ENCODE assay signal across 26 cellular contexts in genomic region chr3:123300056-123300455, GRCh38.
DNase-seq lines count a peak whose midpoint lies in the region; ATAC-seq, FAIRE-seq and TF ChIP-seq lines count a peak whose summit lies in the region.
"Had no signal": no experiment of that assay in that cellular context is flagged by ENCODE, and none has a peak within 500 bp of the region (broad histone marks: within the 10 kb centered on the region; RNA-seq: fewer than 3 reads in every experiment).

No MANE protein-coding gene starts in this region.

- H3K79me2 ChIP-seq in HepG2 (ENCODE audit: insufficient read depth, low read length) (no peaks in the 10 kb centered on the region), osteoblast (ENCODE audit: insufficient read depth, low read length) (no peaks in the 10 kb centered on the region)

- intact Hi-C loops in natural killer cell (cut with micrococcal nuclease): no loop called here
- intact Hi-C loops in HepG2 (cut with micrococcal nuclease; ENCODE audit: unreplicated experiment): no loop called here

- H3K4me3 ChIP-seq in HepG2 (replicated peaks in 1 of 3; ENCODE audit: insufficient read depth in 1 of 3, low read depth in 2 of 3, low read length in 3 of 3) (no peak overlapping the region), osteoblast (ENCODE audit: insufficient read depth, low read length) (no peak overlapping the region)
- H3K4me3 ChIP-seq: GM12878, GM23338 had no signal

- peaks cover 0 to 6% of the 10 kb centered on the region in 2 donors for H3K27me3 Mint-ChIP-seq in natural killer cell treated with Interleukin-12 subunit alpha and Interleukin-12 subunit beta and Interleukin-15 and Interleukin-18, amount 100 ng/mL, for 72 hours
- peaks cover 3 to 6% of the 10 kb centered on the region in 2 donors for H3K27me3 Mint-ChIP-seq in natural killer cell (ENCODE audit: low read depth in 2 of 2)
- H3K27me3 Mint-ChIP-seq: CD4-positive, CD25-positive, alpha-beta regulatory T cell had no signal

- H3K9me3 ChIP-seq in HepG2 (ENCODE audit: low read length): no peaks in the 10 kb centered on the region
- no peaks in the 10 kb centered on the region for H3K9me3 ChIP-seq in osteoblast (ENCODE audit: low read depth, low read length)

- H3K27me3 ChIP-seq in HepG2 (ENCODE audit: control insufficient read depth in 1 of 2, insufficient read depth in 2 of 2, low read length in 2 of 2) (peaks cover 4 to 15% of the 10 kb centered on the region in 2 experiments; a peak in 3 of 5 replicates), osteoblast (ENCODE audit: insufficient read depth, low read length) (peaks cover 11% of the 10 kb centered on the region)

- H3K36me3 Mint-ChIP-seq in natural killer cell treated with Interleukin-12 subunit alpha and Interleukin-12 subunit beta and Interleukin-15 and Interleukin-18, amount 100 ng/mL, for 72 hours: no peaks in the 10 kb centered on the region
- no peaks in the 10 kb centered on the region for H3K36me3 Mint-ChIP-seq in natural killer cell
- no peaks in the 10 kb centered on the region for H3K36me3 Mint-ChIP-seq in activated naive CD4-positive, alpha-beta T cell treated with anti-CD3 and anti-CD28 coated beads, Interleukin-2, amount 50 U/mL, for 72 hours
- H3K36me3 Mint-ChIP-seq: CD4-positive, CD25-positive, alpha-beta regulatory T cell; CD8-positive, alpha-beta memory T cell had no signal

- H3K36me3 ChIP-seq in HepG2 (replicated peaks in 1 of 2; ENCODE audit: control insufficient read depth in 1 of 2, insufficient read depth in 2 of 2, low read length in 2 of 2): no peaks in the 10 kb centered on the region
- H3K36me3 ChIP-seq in osteoblast (ENCODE audit: insufficient read depth, low read length): no peaks in the 10 kb centered on the region

- no peak for TF ChIP-seq RAD21 in HepG2 (CRISPR knock-in tag; IDR thresholded peaks at IDR 0.05)

- no peak overlapping the region for H3K4me3 Mint-ChIP-seq in natural killer cell treated with Interleukin-12 subunit alpha and Interleukin-12 subunit beta and Interleukin-15 and Interleukin-18, amount 100 ng/mL, for 72 hours
- no peak overlapping the region for H3K4me3 Mint-ChIP-seq in natural killer cell
- H3K4me3 Mint-ChIP-seq: CD4-positive, CD25-positive, alpha-beta regulatory T cell; CD8-positive, alpha-beta memory T cell; GM23338; HFFc6; IgD-negative memory B cell had no signal

- no peak for TF ChIP-seq POLR2A in HepG2 (IDR thresholded peaks at IDR 0.05; ENCODE audit: insufficient read depth in 1 of 2, low read depth in 2 of 2, low read length in 2 of 2)

- H3K9ac ChIP-seq in HepG2 (ENCODE audit: insufficient read depth, low read depth, low read length): no peak overlapping the region

- TF ChIP-seq EP300 in HepG2 (IDR thresholded peaks at IDR 0.05; ENCODE audit: low read depth in 2 of 2, low read length in 2 of 2) (no peak), HepG2 (CRISPR knock-in tag; IDR thresholded peaks at IDR 0.05; ENCODE audit: borderline replicate concordance) (no peak)

- in situ Hi-C loops in HepG2 (cut with HindIII; ENCODE audit: extremely low pct_ligation_motif_present, low pct_unique_long_range_greater_than_20kb): no loop called here

- H4K20me1 ChIP-seq in HepG2 (ENCODE audit: insufficient read depth, low read length) (no peaks in the 10 kb centered on the region), osteoblast (ENCODE audit: insufficient read depth, low read length) (no peaks in the 10 kb centered on the region)

- peak; percentile 34 for DNase-seq in natural killer cell treated with Interleukin-12 subunit alpha and Interleukin-12 subunit beta and Interleukin-15 and Interleukin-18, amount 100 ng/mL, for 72 hours (ENCODE audit: low spot score)
- no peak for DNase-seq in natural killer cell
- DNase-seq in HepG2 (ENCODE audit: low spot score): no peak
- DNase-seq in osteoblast (ENCODE audit: insufficient read length, low spot score, missing footprints): peak; percentile 26
- DNase-seq in GM19240 (ENCODE audit: insufficient read length, low spot score): no peak
- DNase-seq in SW480 (ENCODE audit: low spot score): no peak
- DNase-seq in activated naive CD4-positive, alpha-beta T cell treated with anti-CD3 and anti-CD28 coated beads, Interleukin-2, amount 50 U/mL, for 72 hours (ENCODE audit: low spot score in 2 of 2): no peak
- DNase-seq: C1 segment of cervical spinal cord; CD4-positive, CD25-positive, alpha-beta regulatory T cell; CD8-positive, alpha-beta memory T cell; COR-L47; DMS 273 treated with DMSO at 0.1 percent for 48 hours; DMS53; DND-41; EL; H7; HFFc6; KBM-7 had no signal

- H3K4me1 ChIP-seq in HepG2 (ENCODE audit: insufficient read depth, low read length) (no peaks in the 10 kb centered on the region), osteoblast (ENCODE audit: insufficient read depth, low read length) (no peaks in the 10 kb centered on the region)

- FAIRE-seq in HepG2 (lab: Jason Lieb, UNC): no peak
- FAIRE-seq: GM12878, GM19239, HTR-8/SVneo had no signal

- H3K9me3 Mint-ChIP-seq in natural killer cell treated with Interleukin-12 subunit alpha and Interleukin-12 subunit beta and Interleukin-15 and Interleukin-18, amount 100 ng/mL, for 72 hours: no peaks in the 10 kb centered on the region
- H3K9me3 Mint-ChIP-seq in natural killer cell: no peaks in the 10 kb centered on the region
- H3K9me3 Mint-ChIP-seq in activated naive CD4-positive, alpha-beta T cell treated with anti-CD3 and anti-CD28 coated beads, Interleukin-2, amount 50 U/mL, for 72 hours: no peaks in the 10 kb centered on the region
- H3K9me3 Mint-ChIP-seq: CD8-positive, alpha-beta memory T cell; GM23338; HFFc6; IgD-negative memory B cell had no signal

- WGBS in HepG2 (ENCODE audit: low lambda C conversion rate): no CpG with 5 or more reads among the region's 16 CpGs

- H3K27ac ChIP-seq in HepG2 (ENCODE audit: extremely low read length, insufficient read depth, low read length) (no peak overlapping the region), osteoblast (ENCODE audit: low read depth, low read length) (no peak overlapping the region)
- H3K27ac ChIP-seq: 22Rv1 had no signal

- no TSS peak for BruUV-seq in HepG2 (replicated peaks; lab: Mats Ljungman, UMichigan)

- CTCF ChIA-PET in HepG2 (lab: Yijun Ruan, JAX; ENCODE audit: low intra/inter-chr PET ratio, low total read pairs): no interaction called here

- no peaks in the 10 kb centered on the region for H3K4me1 Mint-ChIP-seq in natural killer cell treated with Interleukin-12 subunit alpha and Interleukin-12 subunit beta and Interleukin-15 and Interleukin-18, amount 100 ng/mL, for 72 hours (ENCODE audit: low read depth in 2 of 2)
- no peaks in the 10 kb centered on the region for H3K4me1 Mint-ChIP-seq in natural killer cell
- H3K4me1 Mint-ChIP-seq: CD4-positive, CD25-positive, alpha-beta regulatory T cell; CD8-positive, alpha-beta memory T cell; IgD-negative memory B cell had no signal

- ATAC-seq in natural killer cell treated with Interleukin-12 subunit alpha and Interleukin-12 subunit beta and Interleukin-15 and Interleukin-18, amount 100 ng/mL, for 72 hours: no peak
- no peak for ATAC-seq in natural killer cell
- ATAC-seq in HepG2: peak; percentile 22
- ATAC-seq in HG03354 (IDR thresholded peaks at IDR 0.05; ENCODE audit: poor library complexity, severe bottlenecking, unreplicated experiment): no peak
- no peak for ATAC-seq in activated naive CD4-positive, alpha-beta T cell treated with anti-CD3 and anti-CD28 coated beads, Interleukin-2, amount 50 U/mL, for 72 hours
- ATAC-seq: GM12878, GM23338, HCT116 had no signal

- POLR2A ChIA-PET in HepG2 (lab: Yijun Ruan, JAX): no interaction called here

- TF ChIP-seq CTCF in natural killer cell (IDR thresholded peaks at IDR 0.05) (no peak), HepG2 (CRISPR knock-in tag; IDR thresholded peaks at IDR 0.05) (no peak), osteoblast (IDR thresholded peaks at IDR 0.05; ENCODE audit: extremely low read depth, low read depth, low read length) (no peak)

- no peak overlapping the region for H3K27ac Mint-ChIP-seq in natural killer cell treated with Interleukin-12 subunit alpha and Interleukin-12 subunit beta and Interleukin-15 and Interleukin-18, amount 100 ng/mL, for 72 hours
- no peak overlapping the region for H3K27ac Mint-ChIP-seq in natural killer cell
- H3K27ac Mint-ChIP-seq in activated naive CD4-positive, alpha-beta T cell treated with anti-CD3 and anti-CD28 coated beads, Interleukin-2, amount 50 U/mL, for 72 hours: no peak overlapping the region
- H3K27ac Mint-ChIP-seq: CD4-positive, CD25-positive, alpha-beta regulatory T cell; CD8-positive, alpha-beta memory T cell; GM23338; HFFc6; IgD-negative memory B cell had no signal

- H2AFZ ChIP-seq in HepG2 (ENCODE audit: low read length): no peak overlapping the region
- H2AFZ ChIP-seq in osteoblast (ENCODE audit: low read length): no peak overlapping the region
- H2AFZ ChIP-seq: GM23338 had no signal

- H3K4me2 ChIP-seq in HepG2 (ENCODE audit: low read depth, low read length) (no peak overlapping the region), osteoblast (ENCODE audit: insufficient read depth, low read length) (no peak overlapping the region)
- H3K4me2 ChIP-seq: GM23338 had no signal

TF ChIP-seq in HepG2, 621 proteins besides CTCF, POLR2A, EP300 and RAD21:
- TF ChIP-seq ZKSCAN8 (CRISPR knock-in tag; IDR thresholded peaks at IDR 0.05; ENCODE audit: borderline replicate concordance): no peak
TF ChIP-seq in HepG2: peak in this region for 0.

Comparison
In these comparisons a context has a peak if more than half of its experiments do, and no peak if none do; other contexts are left out.
1. DNase-seq: peak in natural killer cell treated with Interleukin-12 subunit alpha and Interleukin-12 subunit beta and Interleukin-15 and Interleukin-18, amount 100 ng/mL, for 72 hours (single experiment) and osteoblast (single experiment); none in natural killer cell (single experiment), HepG2 (single experiment), GM19240 (single experiment), SW480 (single experiment) and activated naive CD4-positive, alpha-beta T cell treated with anti-CD3 and anti-CD28 coated beads, Interleukin-2, amount 50 U/mL, for 72 hours (0 of 2).